ENCODE assay signal across 12 cellular contexts in genomic region chr10:44008270-44008916, GRCh38.
DNase-seq lines count a peak whose midpoint lies in the region; ATAC-seq, FAIRE-seq and TF ChIP-seq lines count a peak whose summit lies in the region.
"Had no signal": no experiment of that assay in that cellular context is flagged by ENCODE, and none has a peak within 500 bp of the region (broad histone marks: within the 10 kb centered on the region; RNA-seq: fewer than 3 reads in every experiment).

No MANE protein-coding gene starts in this region.

- H3K9me3 ChIP-seq in subcutaneous abdominal adipose tissue (ENCODE audit: control insufficient read depth in 5 of 5, low read length in 5 of 5), result no peaks in the 10 kb centered on the region

- no peak for TF ChIP-seq POLR2A in erythroblast (IDR thresholded peaks at IDR 0.05; ENCODE audit: low read length)

- no peak for TF ChIP-seq CTCF in bronchial epithelial cell (IDR thresholded peaks at IDR 0.05; ENCODE audit: insufficient read depth, low read length, severe bottlenecking)

- H3K27me3 ChIP-seq in bronchial epithelial cell (ENCODE audit: control insufficient read depth, insufficient read depth, low read length), result no peaks in the 10 kb centered on the region
- no peaks in the 10 kb centered on the region for H3K27me3 ChIP-seq in subcutaneous abdominal adipose tissue (ENCODE audit: control insufficient read depth in 5 of 5, insufficient read depth in 4 of 5, low read length in 5 of 5)

- peak overlapping the region; percentile 51 for H3K27ac ChIP-seq in subcutaneous abdominal adipose tissue (ENCODE audit: low read depth, low read length)
- H3K27ac ChIP-seq: SK-N-MC had no signal

- FAIRE-seq in bronchial epithelial cell (lab: Jason Lieb, UNC), result no peak
- FAIRE-seq: endometrium had no signal

- no peak overlapping the region for H3K9ac ChIP-seq in subcutaneous abdominal adipose tissue (ENCODE audit: low read length in 5 of 5)

- peak; percentile 25 for DNase-seq in bronchial epithelial cell (ENCODE audit: low read depth)
- no peak for DNase-seq in GOT3 (lab: John Stamatoyannopoulos, UW)
- DNase-seq in HUDEP-2 (lab: John Stamatoyannopoulos, UW; ENCODE audit: unreplicated experiment in 76 of 76), result no peak
- DNase-seq in erythroblast (lab: John Stamatoyannopoulos, UW), result no peak
- DNase-seq: NCI-H187 treated with DMSO at 0.1 percent for 48 hours; stimulated activated CD4-positive, alpha-beta T cell treated with anti-CD3 and anti-CD28 coated beads, Interleukin-4, amount 100 ng/mL, for 24 hours had no signal

- ATAC-seq in GM19328 (IDR thresholded peaks at IDR 0.05; ENCODE audit: unreplicated experiment) (peak; percentile 37), HG03135 (IDR thresholded peaks at IDR 0.05; ENCODE audit: unreplicated experiment) (peak; percentile 42), GM21423 (IDR thresholded peaks at IDR 0.05; ENCODE audit: unreplicated experiment) (no peak)

- H3K36me3 ChIP-seq in bronchial epithelial cell (ENCODE audit: control insufficient read depth, insufficient read depth, low read length) (no peaks in the 10 kb centered on the region), subcutaneous abdominal adipose tissue (ENCODE audit: control insufficient read depth in 5 of 5, insufficient read depth in 5 of 5, low read length in 5 of 5) (no peaks in the 10 kb centered on the region)

- H3K4me3 ChIP-seq in bronchial epithelial cell (ENCODE audit: low read depth, low read length), result no peak overlapping the region
- H3K4me3 ChIP-seq in subcutaneous abdominal adipose tissue (ENCODE audit: low read depth in 1 of 5, low read length in 5 of 5), result no peak overlapping the region
- H3K4me3 ChIP-seq: SK-N-MC had no signal

- peaks cover 3 to 43% (median 28%) of the 10 kb centered on the region in 5 donors for H3K4me1 ChIP-seq in subcutaneous abdominal adipose tissue (ENCODE audit: control insufficient read depth in 5 of 5, insufficient read depth in 5 of 5, low read length in 5 of 5)
